ENCODE assay signal across 21 cellular contexts in the genomic region with DNA sequence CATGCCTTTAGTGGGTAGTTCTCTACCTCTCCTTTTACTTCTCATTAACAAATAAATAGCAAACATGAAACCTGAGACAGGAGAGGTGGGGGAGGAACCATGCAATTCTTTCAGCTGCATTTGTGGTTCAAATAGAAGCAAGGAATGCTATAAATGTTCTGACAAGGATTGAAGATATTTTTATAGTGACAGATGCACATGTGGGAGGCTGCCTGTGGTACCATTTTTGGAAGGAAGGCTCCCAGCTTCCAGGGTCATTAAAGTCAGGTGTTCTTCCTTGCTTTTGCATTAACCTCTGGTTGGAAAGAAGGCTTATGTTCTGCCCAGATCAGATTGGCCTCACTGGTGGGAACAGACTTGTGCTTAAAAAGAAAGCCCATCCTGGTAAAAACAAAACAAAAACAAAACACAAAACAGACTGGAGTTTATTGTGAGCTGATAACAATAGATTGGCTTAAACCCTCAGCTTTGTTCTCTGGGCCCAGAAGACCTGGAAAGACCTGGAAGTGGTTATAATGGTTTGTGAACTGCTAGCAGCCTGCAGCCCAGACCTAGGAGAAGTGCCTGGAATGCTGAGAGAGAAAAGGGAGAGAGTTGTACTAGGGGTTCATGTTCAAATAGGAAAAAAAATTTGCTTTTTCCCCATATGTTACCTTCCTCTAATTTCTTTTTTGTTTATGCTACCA.
DNase-seq lines count a peak whose midpoint lies in the region; ATAC-seq and TF ChIP-seq lines count a peak whose summit lies in the region.
"Had no signal": no experiment of that assay in that cellular context is flagged by ENCODE, and none has a peak within 500 bp of the region (broad histone marks: within the 10 kb centered on the region; RNA-seq: fewer than 3 reads in every experiment).

No MANE protein-coding gene starts in this region.

- no peaks in the 10 kb centered on the region for H4K20me1 ChIP-seq in mammary epithelial cell (ENCODE audit: insufficient read depth, low read length)

- H3K27me3 Mint-ChIP-seq in MCF 10A (ENCODE audit: insufficient read depth, unreplicated experiment) = no peaks in the 10 kb centered on the region
- no peaks in the 10 kb centered on the region for H3K27me3 Mint-ChIP-seq in WTC11 (ENCODE audit: low read depth)
- H3K27me3 Mint-ChIP-seq in activated CD4-positive, alpha-beta T cell treated with anti-CD3 and anti-CD28 coated beads for 36 hours = peaks cover 17% of the 10 kb centered on the region

- H3K4me3 ChIP-seq in mammary epithelial cell (replicated peaks in 1 of 3; ENCODE audit: insufficient read depth in 1 of 3, low read depth in 2 of 3, low read length in 3 of 3) = no peak overlapping the region
- H3K4me3 ChIP-seq: GM23248, K562, Peyer's patch, thyroid gland had no signal

- no peaks in the 10 kb centered on the region for H3K36me3 ChIP-seq in mammary epithelial cell (ENCODE audit: insufficient read depth, low read length)
- H3K36me3 ChIP-seq: Peyer's patch, thyroid gland had no signal

- peak; percentile 18 for ATAC-seq in WTC11
- no peak for ATAC-seq in HG03139 (IDR thresholded peaks at IDR 0.05; ENCODE audit: unreplicated experiment)
- ATAC-seq in HG02870 (IDR thresholded peaks at IDR 0.05; ENCODE audit: unreplicated experiment) = no peak
- no peak for ATAC-seq in activated CD4-positive, alpha-beta T cell treated with anti-CD3 and anti-CD28 coated beads for 36 hours
- ATAC-seq: K562; stimulated activated memory B cell treated with anti-CD40 and anti-IgM and Interleukin-4, amounts not matched to agents 10 μg/mL and 1 μg/mL and 100 μg/mL, for 72 hours had no signal

- H3K4me3 Mint-ChIP-seq in MCF 10A (ENCODE audit: unreplicated experiment) (no peak overlapping the region), WTC11 (peak overlapping the region; percentile 17; the same call in 1 of the 2 replicates)
- H3K4me3 Mint-ChIP-seq in activated CD4-positive, alpha-beta T cell treated with anti-CD3 and anti-CD28 coated beads for 36 hours = no peak overlapping the region
- H3K4me3 Mint-ChIP-seq: CD4-positive, alpha-beta T cell; stimulated activated memory B cell treated with anti-CD40 and anti-IgM and Interleukin-4, amounts not matched to agents 10 μg/mL and 1 μg/mL and 100 μg/mL, for 72 hours had no signal

- no peaks in the 10 kb centered on the region for H3K79me2 ChIP-seq in mammary epithelial cell (ENCODE audit: insufficient read depth, low read length)

- H3K4me1 Mint-ChIP-seq in MCF 10A (ENCODE audit: insufficient read depth, unreplicated experiment) (peaks cover 11% of the 10 kb centered on the region), WTC11 (peaks cover 58% of the 10 kb centered on the region)
- peaks cover 8% of the 10 kb centered on the region for H3K4me1 Mint-ChIP-seq in activated CD4-positive, alpha-beta T cell treated with anti-CD3 and anti-CD28 coated beads for 36 hours

- no peak overlapping the region for H3K4me2 ChIP-seq in mammary epithelial cell (ENCODE audit: insufficient read depth, low read depth, low read length)

- DNase-seq in mammary epithelial cell = peak; percentile 8
- DNase-seq in MCF 10A (ENCODE audit: unreplicated experiment) = no peak
- no peak for DNase-seq in WTC11 (ENCODE audit: low spot score)
- DNase-seq in left kidney (ENCODE audit: low read depth, low spot score) = peak; percentile 81
- no peak for DNase-seq in iPS-NIHi7 (ENCODE audit: extremely low spot score)
- no peak for DNase-seq in activated CD4-positive, alpha-beta T cell treated with anti-CD3 and anti-CD28 coated beads for 36 hours
- DNase-seq: activated CD4-positive, alpha-beta T cell treated with anti-CD3 and anti-CD28 coated beads, Interleukin-2, amount 50 U/mL, for 1 hour; activated gamma-delta T cell treated with Interleukin-2 at 50 U/mL for 16 hours; CD4-positive, alpha-beta T cell; effector CD8-positive, alpha-beta T cell; kidney; NCI-H1105; Peyer's patch; stimulated activated CD4-positive, alpha-beta T cell treated with anti-CD3 and anti-CD28 coated beads, Interleukin-15, amount 100 ng/mL, for 24 hours had no signal

- H3K9me3 ChIP-seq in mammary epithelial cell (replicated peaks; ENCODE audit: insufficient read depth, low read length) = no peaks in the 10 kb centered on the region
- H3K9me3 ChIP-seq: Peyer's patch, thyroid gland had no signal

- POLR2A ChIA-PET in MCF 10A (lab: Yijun Ruan, JAX) = interaction anchor here (0.5 to 0.6 kb wide), 2 partner anchors 121 to 1504 kb away, joined by 3 read pairs; no protein-coding TSS in a partner anchor
- POLR2A ChIA-PET in WTC11 (lab: Charles Lee) = no interaction called here
- POLR2A ChIA-PET in activated CD4-positive, alpha-beta T cell treated with anti-CD3 and anti-CD28 coated beads for 36 hours (lab: Charles Lee) = interaction anchor here (0.6 kb wide), 1 partner anchor 28 kb away, joined by 3 read pairs; no protein-coding TSS in a partner anchor

- intact Hi-C loops in mammary epithelial cell (cut with micrococcal nuclease) = loop anchor here (1.0 to 5.0 kb wide), 4 partner anchors 32 to 351 kb away; no protein-coding TSS in a partner anchor
- intact Hi-C loops in MCF 10A (cut with micrococcal nuclease) = loop anchor here (1.0 to 5.0 kb wide), 3 partner anchors 133 to 1494 kb away; no protein-coding TSS in a partner anchor
- intact Hi-C loops in activated CD4-positive, alpha-beta T cell treated with anti-CD3 and anti-CD28 coated beads for 36 hours (cut with DNase I, micrococcal nuclease) = loop anchor here (1.0 to 5.0 kb wide), 2 partner anchors 133 to 134 kb away; no protein-coding TSS in a partner anchor

- BruUV-seq in mammary epithelial cell (replicated peaks; lab: Mats Ljungman, UMichigan) (no TSS peak), MCF 10A (replicated peaks; lab: Mats Ljungman, UMichigan) (no TSS peak)

- H3K36me3 Mint-ChIP-seq in MCF 10A (ENCODE audit: insufficient read depth, unreplicated experiment) (no peaks in the 10 kb centered on the region), WTC11 (peaks cover 4% of the 10 kb centered on the region; the same call in 1 of the 2 replicates)
- H3K36me3 Mint-ChIP-seq in activated CD4-positive, alpha-beta T cell treated with anti-CD3 and anti-CD28 coated beads for 36 hours (ENCODE audit: low read depth) = no peaks in the 10 kb centered on the region
- H3K36me3 Mint-ChIP-seq: stimulated activated memory B cell treated with anti-CD40 and anti-IgM and Interleukin-4, amounts not matched to agents 10 μg/mL and 1 μg/mL and 100 μg/mL, for 72 hours had no signal

- H3K9me3 Mint-ChIP-seq in MCF 10A (ENCODE audit: unreplicated experiment) (no peaks in the 10 kb centered on the region), WTC11 (peaks cover 8% of the 10 kb centered on the region)
- H3K9me3 Mint-ChIP-seq in activated CD4-positive, alpha-beta T cell treated with anti-CD3 and anti-CD28 coated beads for 36 hours (ENCODE audit: low read depth) = no peaks in the 10 kb centered on the region
- H3K9me3 Mint-ChIP-seq: CD4-positive, alpha-beta T cell had no signal

- H2AFZ ChIP-seq in mammary epithelial cell (ENCODE audit: low read depth, low read length) = peak overlapping the region; percentile 46
- H2AFZ ChIP-seq: GM23248 had no signal

- no peaks in the 10 kb centered on the region for H3K27me3 ChIP-seq in mammary epithelial cell (ENCODE audit: insufficient read depth, low read length)
- H3K27me3 ChIP-seq: Peyer's patch, thyroid gland had no signal

- in situ Hi-C loops in mammary epithelial cell (cut with MboI; ENCODE audit: low sequenced_read_pairs in 2 of 2) = loop anchor here (5.0 kb wide), 1 partner anchor 134 kb away; no protein-coding TSS in a partner anchor

- H3K27ac Mint-ChIP-seq in MCF 10A (ENCODE audit: low read depth, unreplicated experiment) (no peak overlapping the region), WTC11 (peak overlapping the region; percentile 57)
- no peak overlapping the region for H3K27ac Mint-ChIP-seq in activated CD4-positive, alpha-beta T cell treated with anti-CD3 and anti-CD28 coated beads for 36 hours
- H3K27ac Mint-ChIP-seq: CD4-positive, alpha-beta T cell; stimulated activated memory B cell treated with anti-CD40 and anti-IgM and Interleukin-4, amounts not matched to agents 10 μg/mL and 1 μg/mL and 100 μg/mL, for 72 hours had no signal

- H3K4me1 ChIP-seq in mammary epithelial cell (ENCODE audit: insufficient read depth, low read length) = peaks cover 9% of the 10 kb centered on the region
- H3K4me1 ChIP-seq: Peyer's patch had no signal

- TF ChIP-seq CTCF in mammary epithelial cell (conservative IDR thresholded peaks at IDR 0.05 in 1 of 2, IDR thresholded peaks at IDR 0.05 in 1 of 2; ENCODE audit: extremely low read depth in 1 of 2, insufficient read depth in 1 of 2, low read depth in 1 of 2, low read length in 2 of 2) (no peak), MCF 10A (IDR thresholded peaks at IDR 0.05; ENCODE audit: unreplicated experiment) (no peak), WTC11 (IDR thresholded peaks at IDR 0.05) (no peak)

- H3K9ac ChIP-seq in mammary epithelial cell (ENCODE audit: insufficient read depth, low read length) = no peak overlapping the region
- H3K9ac ChIP-seq: GM23248 had no signal

- CTCF ChIA-PET in mammary epithelial cell (lab: Charles Lee; ENCODE audit: low non-redundant PET) = interaction anchor here (0.5 to 1.4 kb wide), 3 partner anchors 131 to 1408 kb away, joined by 3 to 18 read pairs (median 4); no protein-coding TSS in a partner anchor
- CTCF ChIA-PET in MCF 10A (lab: Yijun Ruan, JAX) = interaction anchor here (0.6 to 4.5 kb wide), 34 partner anchors 10 to 1588 kb away, joined by 3 to 32 read pairs (median 4); no protein-coding TSS in a partner anchor
- CTCF ChIA-PET in WTC11 (lab: Charles Lee) = interaction anchor here (0.6 to 2.7 kb wide), 29 partner anchors 7 to 350 kb away, joined by 3 to 16 read pairs (median 5); no protein-coding TSS in a partner anchor
- CTCF ChIA-PET in activated CD4-positive, alpha-beta T cell treated with anti-CD3 and anti-CD28 coated beads for 36 hours (lab: Charles Lee) = interaction anchor here (0.7 to 1.5 kb wide), 4 partner anchors 12 to 886 kb away, joined by 3 to 12 read pairs (median 3); no protein-coding TSS in a partner anchor

- no peak overlapping the region for H3K27ac ChIP-seq in mammary epithelial cell (ENCODE audit: insufficient read depth, low read depth, low read length)
- H3K27ac ChIP-seq: GM23248, HL-60, Peyer's patch, thyroid gland had no signal

- dilution Hi-C loops in mammary epithelial cell (cut with HindIII; ENCODE audit: low sequenced_read_pairs) = no loop called here

Comparison
In these comparisons a context has a peak if more than half of its experiments do, and no peak if none do; other contexts are left out.
1. DNase-seq: peak in mammary epithelial cell (single experiment) and left kidney (single experiment); none in MCF 10A (single experiment), WTC11 (single experiment), iPS-NIHi7 (single experiment) and activated CD4-positive, alpha-beta T cell treated with anti-CD3 and anti-CD28 coated beads for 36 hours (single experiment).